ENCODE assay signal across 17 cellular contexts in genomic region chr19:39310558-39311311, GRCh38. TPM values are rescaled to one million over a fixed set of nuclear protein-coding genes. Genes with fewer than 3 reads are reported as not detected.
DNase-seq lines count a peak whose midpoint lies in the region; ATAC-seq and TF ChIP-seq lines count a peak whose summit lies in the region.
"Had no signal": no experiment of that assay in that cellular context is flagged by ENCODE, and none has a peak within 500 bp of the region (broad histone marks: within the 10 kb centered on the region; RNA-seq: fewer than 3 reads in every experiment).

No MANE protein-coding gene starts in this region.

- RAD21 ChIA-PET in HCT116 (lab: Charles Lee; ENCODE audit: low non-redundant PET in 1 of 2, low total read pairs in 2 of 2, uncharacterized antibody in 2 of 2, unreplicated experiment in 2 of 2): no interaction called here

- no peaks in the 10 kb centered on the region for H3K9me3 Mint-ChIP-seq in central memory CD8-positive, alpha-beta T cell
- H3K9me3 Mint-ChIP-seq: IgD-negative memory B cell; memory B cell; stimulated activated naive CD8-positive, alpha-beta T cell treated with anti-CD3 and anti-CD28 coated beads, Interleukin-15, Interleukin-2, amounts not matched to agents 100 ng/mL and 50 ng/mL, for 24 hours had no signal

- no peak overlapping the region for H2BK15ac ChIP-seq in mesendoderm (replicated peaks; ENCODE audit: low read depth)

- H3K4ac ChIP-seq in mesendoderm (ENCODE audit: low read depth, low read length): no peak overlapping the region

- H3K4me3 Mint-ChIP-seq in central memory CD8-positive, alpha-beta T cell: no peak overlapping the region
- H3K4me3 Mint-ChIP-seq: memory B cell; stimulated activated naive CD8-positive, alpha-beta T cell treated with anti-CD3 and anti-CD28 coated beads, Interleukin-15, Interleukin-2, amounts not matched to agents 100 ng/mL and 50 ng/mL, for 24 hours had no signal

- H3K79me1 ChIP-seq in mesendoderm (ENCODE audit: low read length): no peaks in the 10 kb centered on the region

- H3K27ac ChIP-seq in HCT116 (ENCODE audit: low read depth, low read length) (no peak overlapping the region), mesendoderm (ENCODE audit: low read depth, low read length) (no peak overlapping the region)
- H3K27ac ChIP-seq: VCaP had no signal

- TF ChIP-seq CTCF in HCT116 (IDR thresholded peaks at IDR 0.05 in 2 of 3, conservative IDR thresholded peaks at IDR 0.05 in 1 of 3; ENCODE audit: borderline replicate concordance in 1 of 3, insufficient read depth in 1 of 3, low read depth in 2 of 3, low read length in 2 of 3): no peak

- H3K4me2 ChIP-seq in HCT116 (ENCODE audit: low read length) (no peak overlapping the region), mesendoderm (ENCODE audit: low read length) (no peak overlapping the region)

- peak overlapping the region; percentile 52 for H3K27ac Mint-ChIP-seq in central memory CD8-positive, alpha-beta T cell (ENCODE audit: low read depth)
- H3K27ac Mint-ChIP-seq: memory B cell; stimulated activated naive CD8-positive, alpha-beta T cell treated with anti-CD3 and anti-CD28 coated beads, Interleukin-15, Interleukin-2, amounts not matched to agents 100 ng/mL and 50 ng/mL, for 24 hours had no signal

- no peak overlapping the region for H4K5ac ChIP-seq in mesendoderm (ENCODE audit: low read length)

- no peaks in the 10 kb centered on the region for H4K20me1 ChIP-seq in HCT116 (ENCODE audit: insufficient read depth)

- H2BK5ac ChIP-seq in mesendoderm (ENCODE audit: low read length): no peak overlapping the region

- H2BK120ac ChIP-seq in mesendoderm (ENCODE audit: low read depth, low read length): no peak overlapping the region

- POLR2A ChIA-PET in HCT116 (lab: Charles Lee): no interaction called here

- no TSS peak for BruUV-seq in HCT116 (replicated peaks; lab: Mats Ljungman, UMichigan)

- peaks cover 3 to 13% of the 10 kb centered on the region in 2 experiments for H3K36me3 ChIP-seq in HCT116 (ENCODE audit: control insufficient read depth in 1 of 2, insufficient read depth in 2 of 2, low read length in 2 of 2)
- H3K36me3 ChIP-seq in mesendoderm (ENCODE audit: control insufficient read depth, insufficient read depth, low read length): no peaks in the 10 kb centered on the region

- no peak for TF ChIP-seq RAD21 in HCT116 (IDR thresholded peaks at IDR 0.05; ENCODE audit: low read depth)

- H3K23ac ChIP-seq in mesendoderm (ENCODE audit: low read length): no peak overlapping the region

- no peaks in the 10 kb centered on the region for H3K9me2 ChIP-seq in HCT116 (ENCODE audit: insufficient read depth)

- no peak overlapping the region for H2AFZ ChIP-seq in HCT116 (ENCODE audit: low read depth, low read length, poor library complexity, severe bottlenecking)

- no peak overlapping the region for H2AK5ac ChIP-seq in mesendoderm (ENCODE audit: low read length)

- no peak overlapping the region for H4K8ac ChIP-seq in mesendoderm (ENCODE audit: low read depth, low read length)

- CTCF ChIA-PET in HCT116 (lab: Charles Lee): no interaction called here

- H3K18ac ChIP-seq in mesendoderm (ENCODE audit: low read length): no peak overlapping the region

- no peak for TF ChIP-seq POLR2A in HCT116 (IDR thresholded peaks at IDR 0.05; ENCODE audit: borderline replicate concordance, extremely low read depth, insufficient read depth, insufficient read length)

- no CpG with 5 or more reads among the region's 11 CpGs for WGBS in mesendoderm (ENCODE audit: extremely low coverage, insufficient coverage, low lambda C conversion rate)

- intact Hi-C loops in HCT116 (cut with micrococcal nuclease): no loop called here

- no peak overlapping the region for H3K56ac ChIP-seq in mesendoderm (ENCODE audit: low read length)

- no peaks in the 10 kb centered on the region for H3K9me3 ChIP-seq in HCT116 (ENCODE audit: control insufficient read depth in 1 of 2, insufficient read depth in 1 of 2, low read depth in 1 of 2, low read length in 2 of 2)

- H3K4me3 ChIP-seq in HCT116 (replicated peaks in 1 of 2; ENCODE audit: low read depth in 1 of 2, low read length in 2 of 2) (no peak overlapping the region), mesendoderm (ENCODE audit: low read length) (no peak overlapping the region)

- DNase-seq in Ammon's horn (ENCODE audit: low spot score) (peak; percentile 73), HCT116 (ENCODE audit: low read depth, low spot score) (no peak), mesendoderm (peak; percentile 78), AG08395 (ENCODE audit: low spot score) (no peak), NCI-H2196 treated with DMSO at 0.1 percent for 48 hours (lab: John Stamatoyannopoulos, UW; ENCODE audit: unreplicated experiment) (no peak), COR-L47 (lab: John Stamatoyannopoulos, UW) (no peak)
- no peak for DNase-seq in central memory CD8-positive, alpha-beta T cell (ENCODE audit: low spot score in 2 of 2)
- DNase-seq: NCI-H1436 treated with DMSO at 0.1 percent for 48 hours; NCI-H524 treated with DMSO at 0.1 percent for 48 hours; stimulated activated CD4-positive, alpha-beta T cell treated with anti-CD3 and anti-CD28 coated beads, Interleukin-4, amount 100 ng/mL, for 24 hours had no signal

- ATAC-seq in HCT116 (peak; percentile 48; the same call in 1 of the 2 replicates), GM18873 (IDR thresholded peaks at IDR 0.05; ENCODE audit: low FRiP score, unreplicated experiment) (no peak)
- no peak for ATAC-seq in central memory CD8-positive, alpha-beta T cell (replicated peaks; ENCODE audit: extremely low read depth, poor library complexity, severe bottlenecking)

- no peaks in the 10 kb centered on the region for H3K27me3 ChIP-seq in HCT116 (ENCODE audit: insufficient read depth, low read length)
- no peaks in the 10 kb centered on the region for H3K27me3 ChIP-seq in mesendoderm (ENCODE audit: insufficient read depth, low read length, poor library complexity)

- H3K36me3 Mint-ChIP-seq in central memory CD8-positive, alpha-beta T cell (ENCODE audit: insufficient read depth): peaks cover 17% of the 10 kb centered on the region

- H3K79me2 ChIP-seq in HCT116 (ENCODE audit: insufficient read depth, low read length) (peaks cover 21% of the 10 kb centered on the region), mesendoderm (ENCODE audit: control insufficient read depth, insufficient read depth, low read length) (no peaks in the 10 kb centered on the region)

- H3K4me1 ChIP-seq in HCT116 (ENCODE audit: control insufficient read depth in 1 of 2, insufficient read depth in 2 of 2, low read length in 2 of 2): no peaks in the 10 kb centered on the region
- H3K4me1 ChIP-seq in mesendoderm (ENCODE audit: control insufficient read depth, low read depth, low read length): no peaks in the 10 kb centered on the region

- no peaks in the 10 kb centered on the region for H3K27me3 Mint-ChIP-seq in central memory CD8-positive, alpha-beta T cell
- H3K27me3 Mint-ChIP-seq: IgD-negative memory B cell; memory B cell; stimulated activated naive CD8-positive, alpha-beta T cell treated with anti-CD3 and anti-CD28 coated beads, Interleukin-15, Interleukin-2, amounts not matched to agents 100 ng/mL and 50 ng/mL, for 24 hours had no signal

- H3K4me1 Mint-ChIP-seq in central memory CD8-positive, alpha-beta T cell: peaks cover 39% of the 10 kb centered on the region

- H3K9ac ChIP-seq in HCT116 (ENCODE audit: low read length): no peak overlapping the region
- no peak overlapping the region for H3K9ac ChIP-seq in mesendoderm (ENCODE audit: low read length)

TF ChIP-seq in HCT116, 20 proteins besides CTCF, POLR2A, EP300 and RAD21:
- TF ChIP-seq SIN3A (IDR thresholded peaks at IDR 0.05; ENCODE audit: low read depth): no peak

RNA-seq across cellular contexts. Expression of gene LRFN1, which starts 9.9 kb away (rescaled TPM):
- total RNA-seq in HCT116 (2021; ENCODE audit: unreplicated experiment): 13.8 TPM
- 6.8 and 7.6 TPM in 2 replicates for polyA plus RNA-seq in HCT116 (2012)
- 2.3 TPM for polyA plus RNA-seq in mesendoderm (2013, experiment 1 of 2)
- polyA plus RNA-seq in mesendoderm (2013, experiment 2 of 2): 2.8 TPM

RNA-seq across cellular contexts. Expression of gene IFNL1, which starts 14.5 kb away (rescaled TPM):
- total RNA-seq in HCT116 (2021; ENCODE audit: unreplicated experiment): not detected
- polyA plus RNA-seq in HCT116 (2012): not detected in 2 replicates
- polyA plus RNA-seq in mesendoderm (2013, experiment 1 of 2): not detected
- polyA plus RNA-seq in mesendoderm (2013, experiment 2 of 2): not detected
- total RNA-seq: endothelial cell of umbilical vein had no signal
- polyA plus RNA-seq: BJ, endothelial cell of umbilical vein, IgD-negative memory B cell had no signal

RNA-seq across cellular contexts. Expression of gene GMFG, which starts 25.1 kb away (rescaled TPM):
- 0.61 TPM for total RNA-seq in HCT116 (2021; ENCODE audit: unreplicated experiment)
- 0.16 and 0.33 TPM in 2 replicates for polyA plus RNA-seq in HCT116 (2012)
- polyA plus RNA-seq in mesendoderm (2013, experiment 1 of 2): 0.27 TPM
- polyA plus RNA-seq in mesendoderm (2013, experiment 2 of 2): 0.60 TPM

RNA-seq across cellular contexts. Expression of gene SAMD4B, which starts 31.5 kb away (rescaled TPM):
- total RNA-seq in HCT116 (2021; ENCODE audit: unreplicated experiment): 127 TPM
- 151 and 158 TPM in 2 replicates for polyA plus RNA-seq in HCT116 (2012)
- 141 TPM for polyA plus RNA-seq in mesendoderm (2013, experiment 1 of 2)
- 143 TPM for polyA plus RNA-seq in mesendoderm (2013, experiment 2 of 2)

RNA-seq across cellular contexts. Expression of gene IFNL2, which starts 42.5 kb away (rescaled TPM):
- not detected for total RNA-seq in HCT116 (2021; ENCODE audit: unreplicated experiment)
- polyA plus RNA-seq in HCT116 (2012): not detected in 2 replicates
- polyA plus RNA-seq in mesendoderm (2013, experiment 1 of 2): not detected
- polyA plus RNA-seq in mesendoderm (2013, experiment 2 of 2): not detected
- total RNA-seq: endothelial cell of umbilical vein had no signal
- polyA plus RNA-seq: BJ, endothelial cell of umbilical vein, IgD-negative memory B cell had no signal

Comparison
In these comparisons a context has a peak if more than half of its experiments do, and no peak if none do; other contexts are left out.
1. DNase-seq: peak in Ammon's horn (single experiment) and mesendoderm (single experiment); none in HCT116 (single experiment), central memory CD8-positive, alpha-beta T cell (0 of 2), AG08395 (single experiment), NCI-H2196 treated with DMSO at 0.1 percent for 48 hours (single experiment) and COR-L47 (single experiment).